ENCODE assay signal across 1 cellular context in the genomic region with DNA sequence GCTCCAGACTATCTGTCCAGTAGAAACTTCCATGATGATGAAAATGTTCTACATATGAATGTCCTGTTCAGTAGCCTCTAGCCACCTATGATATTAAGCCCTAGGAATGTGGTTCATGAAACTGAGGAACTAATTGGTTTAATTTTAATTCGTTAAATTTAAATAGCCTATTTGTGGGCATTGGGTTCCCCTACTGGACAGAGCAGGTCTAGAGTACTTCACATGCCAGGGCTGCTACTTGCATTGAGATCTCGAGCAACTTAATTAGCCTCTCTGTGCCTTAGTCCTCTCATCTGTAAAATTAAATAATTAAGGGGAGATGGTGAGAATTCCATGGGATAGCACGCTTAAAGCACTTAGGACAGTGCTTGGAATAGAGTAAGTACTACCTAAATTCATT.
TF ChIP-seq lines count a peak whose summit lies in the region.

No MANE protein-coding gene starts in this region.

TF ChIP-seq in HCT116, 20 proteins besides CTCF, POLR2A, EP300 and RAD21:
- TF ChIP-seq CEBPB (IDR thresholded peaks at IDR 0.05; ENCODE audit: low read depth) (no peak), SRF (IDR thresholded peaks at IDR 0.05; ENCODE audit: low read depth) (no peak), SIN3A (IDR thresholded peaks at IDR 0.05; ENCODE audit: low read depth) (no peak), TCF7L2 (IDR thresholded peaks at IDR 0.05; ENCODE audit: borderline replicate concordance, extremely low read depth, insufficient read depth, insufficient read length) (no peak), POLR2AphosphoS5 (IDR thresholded peaks at IDR 0.05; ENCODE audit: low read depth, low read length) (no peak), SP1 (IDR thresholded peaks at IDR 0.05; ENCODE audit: low read depth) (no peak), ZNF274 (IDR thresholded peaks at IDR 0.05; ENCODE audit: low read depth, low read length) (no peak), EGR1 (IDR thresholded peaks at IDR 0.05; ENCODE audit: low read depth) (no peak), ATF3 (IDR thresholded peaks at IDR 0.05) (no peak), CBX3 (IDR thresholded peaks at IDR 0.05; ENCODE audit: low read depth) (no peak), EZH2phosphoT487 (IDR thresholded peaks at IDR 0.05; ENCODE audit: borderline replicate concordance) (no peak), ELF1 (IDR thresholded peaks at IDR 0.05; ENCODE audit: borderline replicate concordance, low read depth) (no peak), EZH2 (IDR thresholded peaks at IDR 0.05) (no peak), FOSL1 (IDR thresholded peaks at IDR 0.05; ENCODE audit: low read depth) (no peak), YY1 (IDR thresholded peaks at IDR 0.05; ENCODE audit: extremely low read depth, insufficient replicate concordance, low read depth, low read length) (no peak), ZFX (IDR thresholded peaks at IDR 0.05) (no peak)
- TF ChIP-seq, protein P1, sequence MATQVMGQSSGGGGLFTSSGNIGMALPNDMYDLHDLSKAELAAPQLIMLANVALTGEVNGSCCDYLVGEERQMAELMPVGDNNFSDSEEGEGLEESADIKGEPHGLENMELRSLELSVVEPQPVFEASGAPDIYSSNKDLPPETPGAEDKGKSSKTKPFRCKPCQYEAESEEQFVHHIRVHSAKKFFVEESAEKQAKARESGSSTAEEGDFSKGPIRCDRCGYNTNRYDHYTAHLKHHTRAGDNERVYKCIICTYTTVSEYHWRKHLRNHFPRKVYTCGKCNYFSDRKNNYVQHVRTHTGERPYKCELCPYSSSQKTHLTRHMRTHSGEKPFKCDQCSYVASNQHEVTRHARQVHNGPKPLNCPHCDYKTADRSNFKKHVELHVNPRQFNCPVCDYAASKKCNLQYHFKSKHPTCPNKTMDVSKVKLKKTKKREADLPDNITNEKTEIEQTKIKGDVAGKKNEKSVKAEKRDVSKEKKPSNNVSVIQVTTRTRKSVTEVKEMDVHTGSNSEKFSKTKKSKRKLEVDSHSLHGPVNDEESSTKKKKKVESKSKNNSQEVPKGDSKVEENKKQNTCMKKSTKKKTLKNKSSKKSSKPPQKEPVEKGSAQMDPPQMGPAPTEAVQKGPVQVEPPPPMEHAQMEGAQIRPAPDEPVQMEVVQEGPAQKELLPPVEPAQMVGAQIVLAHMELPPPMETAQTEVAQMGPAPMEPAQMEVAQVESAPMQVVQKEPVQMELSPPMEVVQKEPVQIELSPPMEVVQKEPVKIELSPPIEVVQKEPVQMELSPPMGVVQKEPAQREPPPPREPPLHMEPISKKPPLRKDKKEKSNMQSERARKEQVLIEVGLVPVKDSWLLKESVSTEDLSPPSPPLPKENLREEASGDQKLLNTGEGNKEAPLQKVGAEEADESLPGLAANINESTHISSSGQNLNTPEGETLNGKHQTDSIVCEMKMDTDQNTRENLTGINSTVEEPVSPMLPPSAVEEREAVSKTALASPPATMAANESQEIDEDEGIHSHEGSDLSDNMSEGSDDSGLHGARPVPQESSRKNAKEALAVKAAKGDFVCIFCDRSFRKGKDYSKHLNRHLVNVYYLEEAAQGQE (IDR thresholded peaks at IDR 0.05; ENCODE audit: low read depth), result no peak
- TF ChIP-seq, protein P2, sequence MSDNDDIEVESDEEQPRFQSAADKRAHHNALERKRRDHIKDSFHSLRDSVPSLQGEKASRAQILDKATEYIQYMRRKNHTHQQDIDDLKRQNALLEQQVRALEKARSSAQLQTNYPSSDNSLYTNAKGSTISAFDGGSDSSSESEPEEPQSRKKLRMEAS (IDR thresholded peaks at IDR 0.05), result no peak
